Comparison of ENCODE assay signal across 20 cellular contexts in genomic region chr3:16533928-16534913, GRCh38. TPM values are rescaled to one million over a fixed set of nuclear protein-coding genes. Genes with fewer than 3 reads are reported as not detected.
DNase-seq lines count a peak whose midpoint lies in the region; ATAC-seq and TF ChIP-seq lines count a peak whose summit lies in the region.
"Had no signal": no experiment of that assay in that cellular context is flagged by ENCODE, and none has a peak within 500 bp of the region (broad histone marks: within the 10 kb centered on the region; RNA-seq: fewer than 3 reads in every experiment).

No MANE protein-coding gene starts in this region.

- H3K36me3 ChIP-seq in BLaER1 (no peaks in the 10 kb centered on the region), iPS-20b (ENCODE audit: insufficient read depth, low read depth, low read length) (no peaks in the 10 kb centered on the region), smooth muscle cell (ENCODE audit: low read depth) (no peaks in the 10 kb centered on the region)
- H3K36me3 ChIP-seq: right atrium auricular region, thoracic aorta had no signal

- no peak overlapping the region for H4K5ac ChIP-seq in H9 (ENCODE audit: insufficient read length, low read depth, low read length)

- H4K20me1 ChIP-seq in BLaER1 (no peaks in the 10 kb centered on the region), H9 (ENCODE audit: control insufficient read depth, insufficient read depth, insufficient read length) (no peaks in the 10 kb centered on the region), smooth muscle cell (ENCODE audit: low read depth) (no peaks in the 10 kb centered on the region)

- H2BK20ac ChIP-seq in H9 (ENCODE audit: low read depth, low read length, poor library complexity, severe bottlenecking): no peak overlapping the region

- no peak overlapping the region for H3T11ph ChIP-seq in H9 (ENCODE audit: low read length)

- H2BK12ac ChIP-seq in H9 (ENCODE audit: insufficient read length, low read depth, low read length): no peak overlapping the region

- no peak overlapping the region for H3K56ac ChIP-seq in H9 (ENCODE audit: insufficient read length, low read depth, low read length)

- no peaks in the 10 kb centered on the region for H3K9me3 Mint-ChIP-seq in H9
- no peaks in the 10 kb centered on the region for H3K9me3 Mint-ChIP-seq in activated T-cell treated with anti-CD3 and anti-CD28 coated beads, Interleukin-2, amount 50 U/mL, for 24 hours
- H3K9me3 Mint-ChIP-seq: activated CD4-positive, alpha-beta T cell treated with anti-CD3 and anti-CD28 coated beads, Interleukin-2, amount 10 ng/mL, durations not matched to agents 24 days and 14 days had no signal

- no peak overlapping the region for H2BK120ac ChIP-seq in H9 (ENCODE audit: low read depth, low read length, poor library complexity, severe bottlenecking)

- peak overlapping the region in 2 of 3 experiments; percentile 71 to 88; a peak in 5 of 7 replicates for H3K27ac Mint-ChIP-seq in H9
- no peak overlapping the region for H3K27ac Mint-ChIP-seq in activated T-cell treated with anti-CD3 and anti-CD28 coated beads, Interleukin-2, amount 50 U/mL, for 24 hours
- H3K27ac Mint-ChIP-seq: activated CD4-positive, alpha-beta T cell treated with anti-CD3 and anti-CD28 coated beads, Interleukin-2, amount 10 ng/mL, durations not matched to agents 24 days and 14 days; CD4-positive, alpha-beta memory T cell; stimulated activated naive B cell treated with anti-CD40 and anti-IgM and Interleukin-4, amounts not matched to agents 10 μg/mL and 1 μg/mL and 100 μg/mL, for 72 hours had no signal

- no peak for ATAC-seq in HG02571 (IDR thresholded peaks at IDR 0.05; ENCODE audit: unreplicated experiment)
- ATAC-seq: left ventricle myocardium superior; stimulated activated naive B cell treated with anti-CD40 and anti-IgM and Interleukin-4, amounts not matched to agents 10 μg/mL and 1 μg/mL and 100 μg/mL, for 72 hours had no signal

- DNase-seq in H9 (no peak), NCI-H524 (lab: John Stamatoyannopoulos, UW) (peak; percentile 89 to 96), smooth muscle cell (lab: John Stamatoyannopoulos, UW; ENCODE audit: unreplicated experiment) (no peak)
- no peak for DNase-seq in activated T-cell treated with anti-CD3 and anti-CD28 coated beads, Interleukin-2, amount 50 U/mL, for 24 hours
- DNase-seq in activated effector memory CD4-positive, alpha-beta T cell treated with Interleukin-2 at 50 U/mL for 16 hours: no peak
- DNase-seq: activated CD4-positive, alpha-beta T cell treated with anti-CD3 and anti-CD28 coated beads, Interleukin-2, amount 10 ng/mL, durations not matched to agents 24 days and 14 days; activated CD8-positive, alpha-beta memory T cell treated with anti-CD3 and anti-CD28 coated beads, Interleukin-2, amount 50 U/mL, for 48 hours; activated gamma-delta T cell; CD4-positive, alpha-beta memory T cell; central memory CD4-positive, alpha-beta T cell; DND-41; left ventricle myocardium superior; occipital lobe; Right ventricle myocardium superior; stimulated activated naive B cell treated with anti-CD40 and anti-IgM and Interleukin-4, amounts not matched to agents 10 μg/mL and 1 μg/mL and 100 μg/mL, for 72 hours had no signal

- H4K8ac ChIP-seq in H9 (replicated peaks; ENCODE audit: insufficient read length, low read depth, low read length): no peak overlapping the region

- H3K9me3 ChIP-seq in BLaER1 (no peaks in the 10 kb centered on the region), H9 (ENCODE audit: control insufficient read depth, low read depth, low read length) (no peaks in the 10 kb centered on the region), iPS-20b (ENCODE audit: insufficient read depth, low read depth, low read length) (no peaks in the 10 kb centered on the region), smooth muscle cell (replicated peaks; ENCODE audit: low read depth) (no peaks in the 10 kb centered on the region)
- H3K9me3 ChIP-seq: right atrium auricular region, thoracic aorta had no signal

- no peaks in the 10 kb centered on the region for H3F3A ChIP-seq in smooth muscle cell (ENCODE audit: low read depth)

- H3K27me3 Mint-ChIP-seq in H9 (ENCODE audit: low read depth): peaks cover 10% of the 10 kb centered on the region; the same call in 1 of the 2 replicates
- peaks cover 9% of the 10 kb centered on the region for H3K27me3 Mint-ChIP-seq in activated T-cell treated with anti-CD3 and anti-CD28 coated beads, Interleukin-2, amount 50 U/mL, for 24 hours

- H3K4me3 Mint-ChIP-seq in H9: peak overlapping the region in 1 of 2 experiments; percentile 35; a peak in 2 of 5 replicates
- H3K4me3 Mint-ChIP-seq in activated T-cell treated with anti-CD3 and anti-CD28 coated beads, Interleukin-2, amount 50 U/mL, for 24 hours: no peak overlapping the region
- H3K4me3 Mint-ChIP-seq: activated CD4-positive, alpha-beta T cell treated with anti-CD3 and anti-CD28 coated beads, Interleukin-2, amount 10 ng/mL, durations not matched to agents 24 days and 14 days; CD4-positive, alpha-beta memory T cell had no signal

- H3K36me3 Mint-ChIP-seq in H9 (ENCODE audit: insufficient read depth in 1 of 3, low read depth in 3 of 3): no peaks in the 10 kb centered on the region; a peak in 1 of 7 replicates
- H3K36me3 Mint-ChIP-seq in activated T-cell treated with anti-CD3 and anti-CD28 coated beads, Interleukin-2, amount 50 U/mL, for 24 hours (ENCODE audit: low read depth): no peaks in the 10 kb centered on the region
- H3K36me3 Mint-ChIP-seq: CD4-positive, alpha-beta memory T cell had no signal

- H3K79me2 ChIP-seq in H9 (ENCODE audit: insufficient read depth, low read length) (no peaks in the 10 kb centered on the region), smooth muscle cell (ENCODE audit: low read depth) (no peaks in the 10 kb centered on the region)

- H3K4ac ChIP-seq in H9 (ENCODE audit: low read depth, low read length): no peak overlapping the region

- no peak overlapping the region for H3K14ac ChIP-seq in H9 (ENCODE audit: insufficient read depth, low read length)

- H3K4me3 ChIP-seq in BLaER1 (no peak overlapping the region), iPS-20b (ENCODE audit: low read length) (peak overlapping the region; percentile 30; the same call in 1 of the 2 replicates), smooth muscle cell (no peak overlapping the region)
- H3K4me3 ChIP-seq: right atrium auricular region, thoracic aorta had no signal

- no peak overlapping the region for H3K27ac ChIP-seq in BLaER1
- H3K27ac ChIP-seq in H9 (ENCODE audit: insufficient read length, low read depth, low read length): no peak overlapping the region
- no peak overlapping the region for H3K27ac ChIP-seq in iPS-20b (ENCODE audit: low read length)
- no peak overlapping the region for H3K27ac ChIP-seq in smooth muscle cell (ENCODE audit: low read depth)
- H3K27ac ChIP-seq: right atrium auricular region, thoracic aorta had no signal

- no peak overlapping the region for H3K9ac ChIP-seq in BLaER1
- H3K9ac ChIP-seq in H9 (ENCODE audit: extremely low read depth, insufficient read length, low read length): no peak overlapping the region
- H3K9ac ChIP-seq in iPS-20b (ENCODE audit: low read depth, low read length): no peak overlapping the region; the same call in 1 of the 2 replicates
- H3K9ac ChIP-seq in smooth muscle cell (ENCODE audit: low read depth): no peak overlapping the region

- no peak overlapping the region for H2BK5ac ChIP-seq in H9 (ENCODE audit: insufficient read length, low read length)

- no peak overlapping the region for H3K23ac ChIP-seq in H9 (ENCODE audit: insufficient read length, low read depth, low read length)

- no peak overlapping the region for H4K91ac ChIP-seq in H9 (ENCODE audit: insufficient read length, low read depth, low read length)

- no peaks in the 10 kb centered on the region for H3K79me1 ChIP-seq in H9 (ENCODE audit: insufficient read depth, low read depth, low read length, poor library complexity, severe bottlenecking)

- peaks cover 32 to 37% of the 10 kb centered on the region in 2 experiments for H3K4me1 Mint-ChIP-seq in H9
- peaks cover 2% of the 10 kb centered on the region for H3K4me1 Mint-ChIP-seq in activated T-cell treated with anti-CD3 and anti-CD28 coated beads, Interleukin-2, amount 50 U/mL, for 24 hours (ENCODE audit: low read depth)

- no peak overlapping the region for H2BK15ac ChIP-seq in H9 (ENCODE audit: low read depth, low read length)

- peak overlapping the region; percentile 85 for H2AFZ ChIP-seq in H9 (ENCODE audit: low read length)
- H2AFZ ChIP-seq in smooth muscle cell (ENCODE audit: low read depth): no peak overlapping the region

- TF ChIP-seq CTCF in H9 (conservative IDR thresholded peaks at IDR 0.05) (no peak), smooth muscle cell (IDR thresholded peaks at IDR 0.05; ENCODE audit: borderline replicate concordance, insufficient read depth, poor library complexity, severe bottlenecking) (no peak)

- WGBS in H9 (ENCODE audit: extremely low coverage, insufficient read length, low lambda C conversion rate): no CpG with 5 or more reads among the region's 11 CpGs
- WGBS in smooth muscle cell (ENCODE audit: low lambda C conversion rate): 70% methylated on average over 11 of the region's 11 CpGs

- H3K4me1 ChIP-seq in BLaER1 (peaks cover 16% of the 10 kb centered on the region), H9 (ENCODE audit: insufficient read depth, low read length) (peaks cover 11% of the 10 kb centered on the region; the same call in 1 of the 2 replicates), iPS-20b (ENCODE audit: insufficient read depth, low read length) (peaks cover 16% of the 10 kb centered on the region; the same call in 1 of the 2 replicates), smooth muscle cell (ENCODE audit: low read depth) (peaks cover 7% of the 10 kb centered on the region)
- H3K4me1 ChIP-seq: right atrium auricular region had no signal

- no peak overlapping the region for H2AK5ac ChIP-seq in H9 (ENCODE audit: insufficient read length, low read length)

- no peaks in the 10 kb centered on the region for H3K27me3 ChIP-seq in BLaER1
- H3K27me3 ChIP-seq in H9 (ENCODE audit: insufficient read depth, low read length): peaks cover 2% of the 10 kb centered on the region; the same call in 1 of the 2 replicates
- H3K27me3 ChIP-seq in iPS-20b (ENCODE audit: insufficient read depth, low read length): no peaks in the 10 kb centered on the region
- H3K27me3 ChIP-seq in smooth muscle cell (ENCODE audit: low read depth): no peaks in the 10 kb centered on the region
- H3K27me3 ChIP-seq: right atrium auricular region had no signal

- no peaks in the 10 kb centered on the region for H3K23me2 ChIP-seq in H9 (ENCODE audit: insufficient read length, low read depth, low read length, poor library complexity, severe bottlenecking)

- peak overlapping the region; percentile 49; the same call in 1 of the 2 replicates for H3K4me2 ChIP-seq in BLaER1
- H3K4me2 ChIP-seq in H9 (ENCODE audit: insufficient read depth, insufficient read length, low read length): no peak overlapping the region
- H3K4me2 ChIP-seq in smooth muscle cell: no peak overlapping the region

- no peak overlapping the region for H3K18ac ChIP-seq in H9 (ENCODE audit: insufficient read length, low read depth, low read length)

RNA-seq across cellular contexts. Expression of gene RFTN1, which starts 20.7 kb away (rescaled TPM):
- 2.2 and 2.5 TPM in 2 replicates for total RNA-seq in H9 (2021)
- total RNA-seq in smooth muscle cell: 35.6 and 37.7 TPM in 2 replicates
- polyA plus RNA-seq in smooth muscle cell: 21.7 and 22.8 TPM in 2 replicates

Comparison
In these comparisons a context has a peak if more than half of its experiments do, and no peak if none do; other contexts are left out.
1. DNase-seq: peak in NCI-H524 (2 of 2); none in H9 (single experiment), activated T-cell treated with anti-CD3 and anti-CD28 coated beads, Interleukin-2, amount 50 U/mL, for 24 hours (single experiment), smooth muscle cell (single experiment) and activated effector memory CD4-positive, alpha-beta T cell treated with Interleukin-2 at 50 U/mL for 16 hours (single experiment).
2. RNA of gene RFTN1, which starts 20.7 kb away (total RNA-seq): 35.6 to 37.7 TPM in smooth muscle cell; 2.2 to 2.5 TPM in H9; every median in the first group is over 10 times any median in the second.